In the genomic region with DNA sequence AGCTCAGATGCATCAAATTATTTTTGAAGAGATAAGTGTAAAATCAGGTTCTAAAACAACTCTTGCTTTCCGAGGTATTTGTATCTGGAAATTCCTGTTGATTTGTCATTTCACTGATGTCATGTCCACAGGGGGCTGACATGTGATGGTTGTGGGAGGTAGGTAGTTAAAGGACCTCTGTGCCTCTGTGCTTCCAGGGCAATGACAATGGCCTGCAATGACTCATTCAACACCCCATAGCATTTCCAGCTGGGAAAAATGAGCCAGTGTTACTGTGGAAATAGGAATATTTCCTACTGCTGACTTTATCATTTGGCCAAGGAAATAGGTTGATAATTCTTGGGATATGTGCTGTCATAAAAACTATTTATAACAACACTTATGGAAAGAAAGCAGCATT, we compare ENCODE assay signal across 12 cellular contexts.
A peak's percentile ranks its signal among the peaks of the same experiment; 100 is the strongest.
DNase-seq lines count a peak whose midpoint lies in the region; ATAC-seq, FAIRE-seq and TF ChIP-seq lines count a peak whose summit lies in the region.
"Had no signal": no experiment of that assay in that cellular context is flagged by ENCODE, and none has a peak within 500 bp of the region (broad histone marks: within the 10 kb centered on the region; RNA-seq: fewer than 3 reads in every experiment).

No MANE protein-coding gene starts in this region.

- FAIRE-seq in GM12891 (lab: Jason Lieb, UNC), result peak; percentile 9

- H3K4me1 Mint-ChIP-seq in WTC11, result peaks cover 6% of the 10 kb centered on the region; the same call in 1 of the 2 replicates
- H3K4me1 Mint-ChIP-seq: B cell had no signal

- TF ChIP-seq CTCF in WTC11 (IDR thresholded peaks at IDR 0.05), result no peak

- CTCF ChIA-PET in WTC11 (lab: Charles Lee), result no interaction called here

- no peaks in the 10 kb centered on the region for H3K36me3 Mint-ChIP-seq in WTC11

- no peak overlapping the region for H3K27ac Mint-ChIP-seq in WTC11

- TF ChIP-seq POLR2A in GM12891 (IDR thresholded peaks at IDR 0.05; ENCODE audit: low read depth, low read length), result no peak

- intact Hi-C loops in left colon (cut with DNase I, micrococcal nuclease), result no loop called here

- DNase-seq in A172 (ENCODE audit: low spot score) (peak; percentile 49), GM12891 (ENCODE audit: insufficient read length, low spot score) (no peak), WTC11 (ENCODE audit: low spot score) (no peak), glomerular visceral epithelial cell (ENCODE audit: extremely low spot score) (peak; percentile 23), left colon (no peak)
- DNase-seq: NCI-H526; stimulated activated CD8-positive, alpha-beta memory T cell treated with anti-CD3 and anti-CD28 coated beads, Interleukin-4, amount 100 ng/mL, for 48 hours; T-helper 9 cell had no signal

- ATAC-seq in WTC11, result 0 out of 2 replicates have a peak, but pooled peaks have one; percentile 38
- no peak for ATAC-seq in left colon
- ATAC-seq in GM18870 (IDR thresholded peaks at IDR 0.05; ENCODE audit: unreplicated experiment), result no peak
- no peak for ATAC-seq in GM19023 (IDR thresholded peaks at IDR 0.05; ENCODE audit: unreplicated experiment)
- no peak for ATAC-seq in HG03159 (IDR thresholded peaks at IDR 0.05; ENCODE audit: unreplicated experiment)

- no peaks in the 10 kb centered on the region for H3K9me3 Mint-ChIP-seq in WTC11

- POLR2A ChIA-PET in WTC11 (lab: Charles Lee), result no interaction called here

- no peak overlapping the region for H3K4me3 Mint-ChIP-seq in WTC11
- H3K4me3 Mint-ChIP-seq: B cell had no signal

- no peaks in the 10 kb centered on the region for H3K27me3 Mint-ChIP-seq in WTC11 (ENCODE audit: low read depth)
- H3K27me3 Mint-ChIP-seq: B cell had no signal

TF ChIP-seq in GM12891, 5 proteins besides CTCF, POLR2A, EP300 and RAD21:
- no peak for TF ChIP-seq PAX5 (IDR thresholded peaks at IDR 0.05; ENCODE audit: insufficient read depth, low read length, severe bottlenecking)
- no peak for TF ChIP-seq TAF1 (IDR thresholded peaks at IDR 0.05; ENCODE audit: low read depth, low read length)
- no peak for TF ChIP-seq POU2F2 (IDR thresholded peaks at IDR 0.05; ENCODE audit: low read depth, low read length)
- TF ChIP-seq POLR2AphosphoS5 (IDR thresholded peaks at IDR 0.05; ENCODE audit: low read depth, low read length), result no peak
- no peak for TF ChIP-seq SPI1 (IDR thresholded peaks at IDR 0.05; ENCODE audit: low read depth, low read length)
TF ChIP-seq in GM12891: peak in this region for 0.

TF ChIP-seq in WTC11, 78 proteins besides CTCF, POLR2A, EP300 and RAD21:
- TF ChIP-seq ZMAT4 (CRISPR knock-in tag; IDR thresholded peaks at IDR 0.05) (no peak), ATF2 (CRISPR knock-in tag; IDR thresholded peaks at IDR 0.05; ENCODE audit: borderline replicate concordance, low read depth) (no peak), E2F1 (CRISPR knock-in tag; IDR thresholded peaks at IDR 0.05) (no peak), RELA (CRISPR knock-in tag; IDR thresholded peaks at IDR 0.05; ENCODE audit: borderline replicate concordance) (no peak), ZNF532 (CRISPR knock-in tag; IDR thresholded peaks at IDR 0.05; ENCODE audit: borderline replicate concordance) (no peak), RORB (CRISPR knock-in tag; IDR thresholded peaks at IDR 0.05) (no peak), EMX1 (CRISPR knock-in tag; IDR thresholded peaks at IDR 0.05) (no peak), TEAD1 (CRISPR knock-in tag; IDR thresholded peaks at IDR 0.05) (no peak), ZNF671 (CRISPR knock-in tag; IDR thresholded peaks at IDR 0.05) (no peak), PRRX2 (CRISPR knock-in tag; IDR thresholded peaks at IDR 0.05) (no peak), MXD4 (CRISPR knock-in tag; IDR thresholded peaks at IDR 0.05; ENCODE audit: borderline replicate concordance) (no peak), NR2C2 (CRISPR knock-in tag; IDR thresholded peaks at IDR 0.05) (no peak), FOXJ3 (CRISPR knock-in tag; IDR thresholded peaks at IDR 0.05; ENCODE audit: borderline replicate concordance) (no peak)
- TF ChIP-seq, protein P1, sequence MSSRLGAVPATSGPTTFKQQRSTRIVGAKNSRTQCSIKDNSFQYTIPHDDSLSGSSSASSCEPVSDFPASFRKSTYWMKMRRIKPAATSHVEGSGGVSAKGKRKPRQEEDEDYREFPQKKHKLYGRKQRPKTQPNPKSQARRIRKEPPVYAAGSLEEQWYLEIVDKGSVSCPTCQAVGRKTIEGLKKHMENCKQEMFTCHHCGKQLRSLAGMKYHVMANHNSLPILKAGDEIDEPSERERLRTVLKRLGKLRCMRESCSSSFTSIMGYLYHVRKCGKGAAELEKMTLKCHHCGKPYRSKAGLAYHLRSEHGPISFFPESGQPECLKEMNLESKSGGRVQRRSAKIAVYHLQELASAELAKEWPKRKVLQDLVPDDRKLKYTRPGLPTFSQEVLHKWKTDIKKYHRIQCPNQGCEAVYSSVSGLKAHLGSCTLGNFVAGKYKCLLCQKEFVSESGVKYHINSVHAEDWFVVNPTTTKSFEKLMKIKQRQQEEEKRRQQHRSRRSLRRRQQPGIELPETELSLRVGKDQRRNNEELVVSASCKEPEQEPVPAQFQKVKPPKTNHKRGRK (CRISPR knock-in tag; IDR thresholded peaks at IDR 0.05; ENCODE audit: borderline replicate concordance), result no peak
- TF ChIP-seq, protein P2, sequence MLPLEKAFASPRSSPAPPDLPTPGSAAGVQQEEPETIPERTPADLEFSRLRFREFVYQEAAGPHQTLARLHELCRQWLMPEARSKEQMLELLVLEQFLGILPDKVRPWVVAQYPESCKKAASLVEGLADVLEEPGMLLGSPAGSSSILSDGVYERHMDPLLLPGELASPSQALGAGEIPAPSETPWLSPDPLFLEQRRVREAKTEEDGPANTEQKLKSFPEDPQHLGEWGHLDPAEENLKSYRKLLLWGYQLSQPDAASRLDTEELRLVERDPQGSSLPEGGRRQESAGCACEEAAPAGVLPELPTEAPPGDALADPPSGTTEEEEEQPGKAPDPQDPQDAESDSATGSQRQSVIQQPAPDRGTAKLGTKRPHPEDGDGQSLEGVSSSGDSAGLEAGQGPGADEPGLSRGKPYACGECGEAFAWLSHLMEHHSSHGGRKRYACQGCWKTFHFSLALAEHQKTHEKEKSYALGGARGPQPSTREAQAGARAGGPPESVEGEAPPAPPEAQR (CRISPR knock-in tag; IDR thresholded peaks at IDR 0.05), result no peak

Comparison
In these comparisons a context has a peak if more than half of its experiments do, and no peak if none do; other contexts are left out.
1. DNase-seq: peak in A172 (single experiment) and glomerular visceral epithelial cell (single experiment); none in GM12891 (single experiment), WTC11 (single experiment) and left colon (0 of 2).